1 cellular context compared by ENCODE assay signal in the genomic region with DNA sequence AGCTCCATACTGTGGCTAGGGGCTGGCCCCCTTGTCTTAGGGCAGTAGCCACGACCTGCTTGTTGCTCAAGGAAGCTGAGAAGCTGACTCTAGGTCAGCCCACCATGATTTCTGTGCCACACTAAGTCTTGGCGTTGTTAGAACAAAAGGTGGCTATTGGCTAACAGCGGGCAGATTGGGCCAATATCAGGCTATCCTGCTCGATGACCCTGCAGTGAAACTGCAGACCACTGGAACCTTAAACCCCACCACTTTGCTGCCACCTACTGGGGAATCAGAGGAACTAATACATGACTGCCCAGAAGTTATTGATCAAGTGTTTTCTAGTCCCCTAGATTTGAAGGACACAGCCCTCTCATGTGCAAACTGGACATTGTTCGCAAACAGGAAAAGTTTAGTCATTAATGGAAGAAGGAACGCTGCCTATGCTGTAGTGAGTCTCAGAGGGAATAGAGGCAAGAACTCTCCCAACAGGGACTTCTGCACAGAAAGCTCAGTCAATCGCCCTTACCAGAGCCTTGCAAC.
TF ChIP-seq lines count a peak whose summit lies in the region.

No MANE protein-coding gene starts in this region.

TF ChIP-seq in HepG2, 621 proteins besides CTCF, POLR2A, EP300 and RAD21 (continued from another document and continues in another):
- TF ChIP-seq ZEB1 (IDR thresholded peaks at IDR 0.05; ENCODE audit: insufficient replicate concordance, low read depth) = no peak
- TF ChIP-seq, protein P1, sequence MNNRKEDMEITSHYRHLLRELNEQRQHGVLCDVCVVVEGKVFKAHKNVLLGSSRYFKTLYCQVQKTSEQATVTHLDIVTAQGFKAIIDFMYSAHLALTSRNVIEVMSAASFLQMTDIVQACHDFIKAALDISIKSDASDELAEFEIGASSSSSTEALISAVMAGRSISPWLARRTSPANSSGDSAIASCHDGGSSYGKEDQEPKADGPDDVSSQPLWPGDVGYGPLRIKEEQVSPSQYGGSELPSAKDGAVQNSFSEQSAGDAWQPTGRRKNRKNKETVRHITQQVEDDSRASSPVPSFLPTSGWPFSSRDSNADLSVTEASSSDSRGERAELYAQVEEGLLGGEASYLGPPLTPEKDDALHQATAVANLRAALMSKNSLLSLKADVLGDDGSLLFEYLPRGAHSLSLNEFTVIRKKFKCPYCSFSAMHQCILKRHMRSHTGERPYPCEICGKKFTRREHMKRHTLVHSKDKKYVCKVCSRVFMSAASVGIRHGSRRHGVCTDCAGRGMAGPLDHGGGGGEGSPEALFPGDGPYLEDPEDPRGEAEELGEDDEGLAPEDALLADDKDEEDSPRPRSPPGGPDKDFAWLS (CRISPR knock-in tag; IDR thresholded peaks at IDR 0.05; ENCODE audit: borderline replicate concordance) = no peak
- TF ChIP-seq, protein P2, sequence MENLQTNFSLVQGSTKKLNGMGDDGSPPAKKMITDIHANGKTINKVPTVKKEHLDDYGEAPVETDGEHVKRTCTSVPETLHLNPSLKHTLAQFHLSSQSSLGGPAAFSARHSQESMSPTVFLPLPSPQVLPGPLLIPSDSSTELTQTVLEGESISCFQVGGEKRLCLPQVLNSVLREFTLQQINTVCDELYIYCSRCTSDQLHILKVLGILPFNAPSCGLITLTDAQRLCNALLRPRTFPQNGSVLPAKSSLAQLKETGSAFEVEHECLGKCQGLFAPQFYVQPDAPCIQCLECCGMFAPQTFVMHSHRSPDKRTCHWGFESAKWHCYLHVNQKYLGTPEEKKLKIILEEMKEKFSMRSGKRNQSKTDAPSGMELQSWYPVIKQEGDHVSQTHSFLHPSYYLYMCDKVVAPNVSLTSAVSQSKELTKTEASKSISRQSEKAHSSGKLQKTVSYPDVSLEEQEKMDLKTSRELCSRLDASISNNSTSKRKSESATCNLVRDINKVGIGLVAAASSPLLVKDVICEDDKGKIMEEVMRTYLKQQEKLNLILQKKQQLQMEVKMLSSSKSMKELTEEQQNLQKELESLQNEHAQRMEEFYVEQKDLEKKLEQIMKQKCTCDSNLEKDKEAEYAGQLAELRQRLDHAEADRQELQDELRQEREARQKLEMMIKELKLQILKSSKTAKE (CRISPR knock-in tag; IDR thresholded peaks at IDR 0.05; ENCODE audit: borderline replicate concordance) = no peak
- TF ChIP-seq ZNF160 (CRISPR knock-in tag; IDR thresholded peaks at IDR 0.05) = no peak
- TF ChIP-seq, protein P3, sequence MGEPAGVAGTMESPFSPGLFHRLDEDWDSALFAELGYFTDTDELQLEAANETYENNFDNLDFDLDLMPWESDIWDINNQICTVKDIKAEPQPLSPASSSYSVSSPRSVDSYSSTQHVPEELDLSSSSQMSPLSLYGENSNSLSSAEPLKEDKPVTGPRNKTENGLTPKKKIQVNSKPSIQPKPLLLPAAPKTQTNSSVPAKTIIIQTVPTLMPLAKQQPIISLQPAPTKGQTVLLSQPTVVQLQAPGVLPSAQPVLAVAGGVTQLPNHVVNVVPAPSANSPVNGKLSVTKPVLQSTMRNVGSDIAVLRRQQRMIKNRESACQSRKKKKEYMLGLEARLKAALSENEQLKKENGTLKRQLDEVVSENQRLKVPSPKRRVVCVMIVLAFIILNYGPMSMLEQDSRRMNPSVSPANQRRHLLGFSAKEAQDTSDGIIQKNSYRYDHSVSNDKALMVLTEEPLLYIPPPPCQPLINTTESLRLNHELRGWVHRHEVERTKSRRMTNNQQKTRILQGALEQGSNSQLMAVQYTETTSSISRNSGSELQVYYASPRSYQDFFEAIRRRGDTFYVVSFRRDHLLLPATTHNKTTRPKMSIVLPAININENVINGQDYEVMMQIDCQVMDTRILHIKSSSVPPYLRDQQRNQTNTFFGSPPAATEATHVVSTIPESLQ (CRISPR knock-in tag; conservative IDR thresholded peaks at IDR 0.05) = no peak
- TF ChIP-seq HDAC2 (CRISPR knock-in tag; IDR thresholded peaks at IDR 0.05) = peak; percentile 56; the same call in 1 of the 2 replicates
- no peak for TF ChIP-seq MED8 (CRISPR knock-in tag; IDR thresholded peaks at IDR 0.05; ENCODE audit: insufficient replicate concordance)
- TF ChIP-seq TAF1 (CRISPR knock-in tag; IDR thresholded peaks at IDR 0.05) = no peak
- TF ChIP-seq, protein P4, sequence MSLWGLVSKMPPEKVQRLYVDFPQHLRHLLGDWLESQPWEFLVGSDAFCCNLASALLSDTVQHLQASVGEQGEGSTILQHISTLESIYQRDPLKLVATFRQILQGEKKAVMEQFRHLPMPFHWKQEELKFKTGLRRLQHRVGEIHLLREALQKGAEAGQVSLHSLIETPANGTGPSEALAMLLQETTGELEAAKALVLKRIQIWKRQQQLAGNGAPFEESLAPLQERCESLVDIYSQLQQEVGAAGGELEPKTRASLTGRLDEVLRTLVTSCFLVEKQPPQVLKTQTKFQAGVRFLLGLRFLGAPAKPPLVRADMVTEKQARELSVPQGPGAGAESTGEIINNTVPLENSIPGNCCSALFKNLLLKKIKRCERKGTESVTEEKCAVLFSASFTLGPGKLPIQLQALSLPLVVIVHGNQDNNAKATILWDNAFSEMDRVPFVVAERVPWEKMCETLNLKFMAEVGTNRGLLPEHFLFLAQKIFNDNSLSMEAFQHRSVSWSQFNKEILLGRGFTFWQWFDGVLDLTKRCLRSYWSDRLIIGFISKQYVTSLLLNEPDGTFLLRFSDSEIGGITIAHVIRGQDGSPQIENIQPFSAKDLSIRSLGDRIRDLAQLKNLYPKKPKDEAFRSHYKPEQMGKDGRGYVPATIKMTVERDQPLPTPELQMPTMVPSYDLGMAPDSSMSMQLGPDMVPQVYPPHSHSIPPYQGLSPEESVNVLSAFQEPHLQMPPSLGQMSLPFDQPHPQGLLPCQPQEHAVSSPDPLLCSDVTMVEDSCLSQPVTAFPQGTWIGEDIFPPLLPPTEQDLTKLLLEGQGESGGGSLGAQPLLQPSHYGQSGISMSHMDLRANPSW (CRISPR knock-in tag; IDR thresholded peaks at IDR 0.05; ENCODE audit: borderline replicate concordance) = no peak
- no peak for TF ChIP-seq ZNF207 (IDR thresholded peaks at IDR 0.05; ENCODE audit: borderline replicate concordance)
- TF ChIP-seq, protein P5, sequence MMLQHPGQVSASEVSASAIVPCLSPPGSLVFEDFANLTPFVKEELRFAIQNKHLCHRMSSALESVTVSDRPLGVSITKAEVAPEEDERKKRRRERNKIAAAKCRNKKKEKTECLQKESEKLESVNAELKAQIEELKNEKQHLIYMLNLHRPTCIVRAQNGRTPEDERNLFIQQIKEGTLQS (CRISPR knock-in tag; IDR thresholded peaks at IDR 0.05) = no peak
- no peak for TF ChIP-seq HDAC6 (IDR thresholded peaks at IDR 0.05; ENCODE audit: low read depth, low read length)
- TF ChIP-seq, protein P6, sequence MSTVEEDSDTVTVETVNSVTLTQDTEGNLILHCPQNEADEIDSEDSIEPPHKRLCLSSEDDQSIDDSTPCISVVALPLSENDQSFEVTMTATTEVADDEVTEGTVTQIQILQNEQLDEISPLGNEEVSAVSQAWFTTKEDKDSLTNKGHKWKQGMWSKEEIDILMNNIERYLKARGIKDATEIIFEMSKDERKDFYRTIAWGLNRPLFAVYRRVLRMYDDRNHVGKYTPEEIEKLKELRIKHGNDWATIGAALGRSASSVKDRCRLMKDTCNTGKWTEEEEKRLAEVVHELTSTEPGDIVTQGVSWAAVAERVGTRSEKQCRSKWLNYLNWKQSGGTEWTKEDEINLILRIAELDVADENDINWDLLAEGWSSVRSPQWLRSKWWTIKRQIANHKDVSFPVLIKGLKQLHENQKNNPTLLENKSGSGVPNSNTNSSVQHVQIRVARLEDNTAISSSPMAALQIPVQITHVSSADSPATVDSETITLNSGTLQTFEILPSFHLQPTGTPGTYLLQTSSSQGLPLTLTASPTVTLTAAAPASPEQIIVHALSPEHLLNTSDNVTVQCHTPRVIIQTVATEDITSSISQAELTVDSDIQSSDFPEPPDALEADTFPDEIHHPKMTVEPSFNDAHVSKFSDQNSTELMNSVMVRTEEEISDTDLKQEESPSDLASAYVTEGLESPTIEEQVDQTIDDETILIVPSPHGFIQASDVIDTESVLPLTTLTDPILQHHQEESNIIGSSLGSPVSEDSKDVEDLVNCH (CRISPR knock-in tag; IDR thresholded peaks at IDR 0.05) = no peak
- TF ChIP-seq SMC3 (IDR thresholded peaks at IDR 0.05; ENCODE audit: low read length) = peak; percentile 86
- peak; percentile 34; the same call in 1 of the 2 replicates for TF ChIP-seq CREM (IDR thresholded peaks at IDR 0.05)
- no peak for TF ChIP-seq CREM (CRISPR knock-in tag; IDR thresholded peaks at IDR 0.05)
- TF ChIP-seq CC2D1A (CRISPR knock-in tag; IDR thresholded peaks at IDR 0.05) = no peak; the same call in 1 of the 2 replicates
- TF ChIP-seq, protein P7, sequence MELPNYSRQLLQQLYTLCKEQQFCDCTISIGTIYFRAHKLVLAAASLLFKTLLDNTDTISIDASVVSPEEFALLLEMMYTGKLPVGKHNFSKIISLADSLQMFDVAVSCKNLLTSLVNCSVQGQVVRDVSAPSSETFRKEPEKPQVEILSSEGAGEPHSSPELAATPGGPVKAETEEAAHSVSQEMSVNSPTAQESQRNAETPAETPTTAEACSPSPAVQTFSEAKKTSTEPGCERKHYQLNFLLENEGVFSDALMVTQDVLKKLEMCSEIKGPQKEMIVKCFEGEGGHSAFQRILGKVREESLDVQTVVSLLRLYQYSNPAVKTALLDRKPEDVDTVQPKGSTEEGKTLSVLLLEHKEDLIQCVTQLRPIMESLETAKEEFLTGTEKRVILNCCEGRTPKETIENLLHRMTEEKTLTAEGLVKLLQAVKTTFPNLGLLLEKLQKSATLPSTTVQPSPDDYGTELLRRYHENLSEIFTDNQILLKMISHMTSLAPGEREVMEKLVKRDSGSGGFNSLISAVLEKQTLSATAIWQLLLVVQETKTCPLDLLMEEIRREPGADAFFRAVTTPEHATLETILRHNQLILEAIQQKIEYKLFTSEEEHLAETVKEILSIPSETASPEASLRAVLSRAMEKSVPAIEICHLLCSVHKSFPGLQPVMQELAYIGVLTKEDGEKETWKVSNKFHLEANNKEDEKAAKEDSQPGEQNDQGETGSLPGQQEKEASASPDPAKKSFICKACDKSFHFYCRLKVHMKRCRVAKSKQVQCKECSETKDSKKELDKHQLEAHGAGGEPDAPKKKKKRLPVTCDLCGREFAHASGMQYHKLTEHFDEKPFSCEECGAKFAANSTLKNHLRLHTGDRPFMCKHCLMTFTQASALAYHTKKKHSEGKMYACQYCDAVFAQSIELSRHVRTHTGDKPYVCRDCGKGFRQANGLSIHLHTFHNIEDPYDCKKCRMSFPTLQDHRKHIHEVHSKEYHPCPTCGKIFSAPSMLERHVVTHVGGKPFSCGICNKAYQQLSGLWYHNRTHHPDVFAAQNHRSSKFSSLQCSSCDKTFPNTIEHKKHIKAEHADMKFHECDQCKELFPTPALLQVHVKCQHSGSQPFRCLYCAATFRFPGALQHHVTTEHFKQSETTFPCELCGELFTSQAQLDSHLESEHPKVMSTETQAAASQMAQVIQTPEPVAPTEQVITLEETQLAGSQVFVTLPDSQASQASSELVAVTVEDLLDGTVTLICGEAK (IDR thresholded peaks at IDR 0.05) = no peak
- TF ChIP-seq, protein P7 (CRISPR knock-in tag; IDR thresholded peaks at IDR 0.05) = no peak
- peak; percentile 81; the same call in 1 of the 2 replicates for TF ChIP-seq ZFP36L1 (CRISPR knock-in tag; IDR thresholded peaks at IDR 0.05)
- no peak for TF ChIP-seq ETV6 (CRISPR knock-in tag; conservative IDR thresholded peaks at IDR 0.05)
- TF ChIP-seq, protein P8, sequence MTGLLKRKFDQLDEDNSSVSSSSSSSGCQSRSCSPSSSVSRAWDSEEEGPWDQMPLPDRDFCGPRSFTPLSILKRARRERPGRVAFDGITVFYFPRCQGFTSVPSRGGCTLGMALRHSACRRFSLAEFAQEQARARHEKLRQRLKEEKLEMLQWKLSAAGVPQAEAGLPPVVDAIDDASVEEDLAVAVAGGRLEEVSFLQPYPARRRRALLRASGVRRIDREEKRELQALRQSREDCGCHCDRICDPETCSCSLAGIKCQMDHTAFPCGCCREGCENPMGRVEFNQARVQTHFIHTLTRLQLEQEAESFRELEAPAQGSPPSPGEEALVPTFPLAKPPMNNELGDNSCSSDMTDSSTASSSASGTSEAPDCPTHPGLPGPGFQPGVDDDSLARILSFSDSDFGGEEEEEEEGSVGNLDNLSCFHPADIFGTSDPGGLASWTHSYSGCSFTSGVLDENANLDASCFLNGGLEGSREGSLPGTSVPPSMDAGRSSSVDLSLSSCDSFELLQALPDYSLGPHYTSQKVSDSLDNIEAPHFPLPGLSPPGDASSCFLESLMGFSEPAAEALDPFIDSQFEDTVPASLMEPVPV (CRISPR knock-in tag; IDR thresholded peaks at IDR 0.05) = no peak
- TF ChIP-seq, protein P9, sequence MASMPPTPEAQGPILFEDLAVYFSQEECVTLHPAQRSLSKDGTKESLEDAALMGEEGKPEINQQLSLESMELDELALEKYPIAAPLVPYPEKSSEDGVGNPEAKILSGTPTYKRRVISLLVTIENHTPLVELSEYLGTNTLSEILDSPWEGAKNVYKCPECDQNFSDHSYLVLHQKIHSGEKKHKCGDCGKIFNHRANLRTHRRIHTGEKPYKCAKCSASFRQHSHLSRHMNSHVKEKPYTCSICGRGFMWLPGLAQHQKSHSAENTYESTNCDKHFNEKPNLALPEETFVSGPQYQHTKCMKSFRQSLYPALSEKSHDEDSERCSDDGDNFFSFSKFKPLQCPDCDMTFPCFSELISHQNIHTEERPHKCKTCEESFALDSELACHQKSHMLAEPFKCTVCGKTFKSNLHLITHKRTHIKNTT (CRISPR knock-in tag; IDR thresholded peaks at IDR 0.05) = no peak
- no peak for TF ChIP-seq ZNF10 (CRISPR knock-in tag; IDR thresholded peaks at IDR 0.05; ENCODE audit: borderline replicate concordance, low read depth)
